13 cellular contexts compared by ENCODE assay signal in the genomic region with DNA sequence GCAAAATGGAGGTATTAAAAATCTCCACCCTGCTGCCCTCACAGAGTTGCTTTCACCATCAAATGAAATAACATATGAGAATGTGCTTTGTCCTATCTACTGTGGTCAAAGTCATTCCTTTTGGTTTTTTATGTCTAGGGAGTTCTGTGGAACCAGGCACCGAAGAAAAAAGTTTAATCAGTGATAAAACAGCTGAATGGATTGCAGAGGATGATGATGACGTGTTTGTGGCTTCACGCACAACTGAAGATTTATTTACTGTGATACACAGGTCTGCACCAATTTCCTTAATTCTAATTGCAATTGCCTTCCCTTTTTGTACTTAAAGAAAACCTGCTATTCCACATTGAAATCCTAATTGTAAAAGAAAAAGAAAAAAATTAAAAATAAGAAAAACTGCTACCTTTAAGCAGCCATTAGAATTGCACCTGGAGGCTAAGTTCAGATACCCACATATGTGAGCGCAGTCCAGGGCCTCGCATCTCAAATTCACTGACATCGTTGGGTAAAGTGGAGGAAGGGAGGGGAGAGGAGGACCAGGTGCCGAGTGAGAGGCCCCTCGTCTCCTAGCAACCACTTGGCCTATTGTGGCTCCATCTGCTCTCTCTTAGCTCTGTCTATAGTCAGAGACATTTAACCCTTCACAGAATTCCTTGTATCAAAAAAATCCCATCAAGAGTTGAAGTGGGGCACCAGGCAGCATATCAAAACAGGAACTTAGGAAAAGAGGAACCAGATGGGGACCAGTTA. TPM values are rescaled to one million over a fixed set of nuclear protein-coding genes. Genes with fewer than 3 reads are reported as not detected.
A peak's percentile ranks its signal among the peaks of the same experiment; 100 is the strongest.
DNase-seq lines count a peak whose midpoint lies in the region; ATAC-seq and TF ChIP-seq lines count a peak whose summit lies in the region.
"Had no signal": no experiment of that assay in that cellular context is flagged by ENCODE, and none has a peak within 500 bp of the region (broad histone marks: within the 10 kb centered on the region; RNA-seq: fewer than 3 reads in every experiment).

No MANE protein-coding gene starts in this region.

- no peak for DNase-seq in DND-41
- peak; percentile 97 for DNase-seq in NCI-H1694 treated with DMSO at 0.1 percent for 48 hours (lab: John Stamatoyannopoulos, UW)
- peak; percentile 79 for DNase-seq in NCI-H82 treated with DMSO at 0.1 percent for 48 hours (lab: John Stamatoyannopoulos, UW; ENCODE audit: unreplicated experiment)
- DNase-seq in memory B cell (ENCODE audit: low spot score in 2 of 2) = no peak
- DNase-seq in SKM-1 treated with dmso at 0.1 percent for 144 hours (lab: John Stamatoyannopoulos, UW; ENCODE audit: unreplicated experiment) = no peak
- no peak for DNase-seq in cortex of kidney (lab: John Stamatoyannopoulos, UW)
- no peak for DNase-seq in activated T-helper 2 cell treated with anti-CD3 and anti-CD28 coated beads, Interferon-gamma antibody, Interleukin-2, Interleukin-4, amounts not matched to agents 10 μg/mL and 5 μg/mL and 100 μg/mL, durations not matched to agents 14 hours and 24 hours and 36 hours (ENCODE audit: low spot score)
- DNase-seq: activated CD8-positive, alpha-beta memory T cell treated with anti-CD3 and anti-CD28 coated beads, Interleukin-2, amount 10 ng/mL, durations not matched to agents 7 days and 5 days; aorta; Calu3; trophoblast cell had no signal

- H3K9me3 ChIP-seq in DND-41 (ENCODE audit: insufficient read depth, low read length, severe bottlenecking) = no peaks in the 10 kb centered on the region
- H3K9me3 ChIP-seq: prostate gland had no signal

- no peaks in the 10 kb centered on the region for H3K9me3 Mint-ChIP-seq in memory B cell
- H3K9me3 Mint-ChIP-seq in activated T-helper 2 cell treated with anti-CD3 and anti-CD28 coated beads, Interferon-gamma antibody, Interleukin-2, Interleukin-4, amounts not matched to agents 10 μg/mL and 5 μg/mL and 100 μg/mL, durations not matched to agents 14 hours and 24 hours and 36 hours = no peaks in the 10 kb centered on the region

- no peaks in the 10 kb centered on the region for H4K20me1 ChIP-seq in DND-41 (ENCODE audit: insufficient read depth, low read length)

- H2AFZ ChIP-seq in DND-41 (ENCODE audit: low read depth, low read length) = no peak overlapping the region

- no peak overlapping the region for H3K27ac ChIP-seq in DND-41 (ENCODE audit: low read length)
- H3K27ac ChIP-seq: prostate gland had no signal

- H3K4me1 Mint-ChIP-seq in memory B cell = peaks cover 9% of the 10 kb centered on the region
- peaks cover 20% of the 10 kb centered on the region for H3K4me1 Mint-ChIP-seq in activated T-helper 2 cell treated with anti-CD3 and anti-CD28 coated beads, Interferon-gamma antibody, Interleukin-2, Interleukin-4, amounts not matched to agents 10 μg/mL and 5 μg/mL and 100 μg/mL, durations not matched to agents 14 hours and 24 hours and 36 hours (ENCODE audit: low read depth)

- H3K79me2 ChIP-seq in DND-41 (ENCODE audit: insufficient read depth, low read length) = no peaks in the 10 kb centered on the region

- intact Hi-C loops in activated T-helper 2 cell treated with anti-CD3 and anti-CD28 coated beads, Interferon-gamma antibody, Interleukin-2, Interleukin-4, amounts not matched to agents 10 μg/mL and 5 μg/mL and 100 μg/mL, durations not matched to agents 14 hours and 24 hours and 36 hours (cut with micrococcal nuclease) = no loop called here

- peak; percentile 52; the same call in 1 of the 3 replicates for ATAC-seq in DND-41 (ENCODE audit: insufficient read depth, low read depth)
- peak; percentile 79 for ATAC-seq in memory B cell (ENCODE audit: low read depth)
- ATAC-seq in HG03565 (IDR thresholded peaks at IDR 0.05; ENCODE audit: unreplicated experiment) = no peak
- ATAC-seq: activated CD8-positive, alpha-beta memory T cell treated with anti-CD3 and anti-CD28 coated beads, Interleukin-2, amount 10 ng/mL, durations not matched to agents 7 days and 5 days had no signal

- H3K36me3 ChIP-seq in DND-41 (ENCODE audit: insufficient read depth, low read length) = no peaks in the 10 kb centered on the region
- H3K36me3 ChIP-seq: prostate gland had no signal

- H3K27ac Mint-ChIP-seq in memory B cell = peak overlapping the region; percentile 2
- no peak overlapping the region for H3K27ac Mint-ChIP-seq in activated T-helper 2 cell treated with anti-CD3 and anti-CD28 coated beads, Interferon-gamma antibody, Interleukin-2, Interleukin-4, amounts not matched to agents 10 μg/mL and 5 μg/mL and 100 μg/mL, durations not matched to agents 14 hours and 24 hours and 36 hours
- H3K27ac Mint-ChIP-seq: activated CD8-positive, alpha-beta memory T cell treated with anti-CD3 and anti-CD28 coated beads, Interleukin-2, amount 10 ng/mL, durations not matched to agents 7 days and 5 days had no signal

- no peak overlapping the region for H3K4me2 ChIP-seq in DND-41 (ENCODE audit: insufficient read depth, low read length)

- H3K4me3 Mint-ChIP-seq in memory B cell = no peak overlapping the region
- H3K4me3 Mint-ChIP-seq in activated T-helper 2 cell treated with anti-CD3 and anti-CD28 coated beads, Interferon-gamma antibody, Interleukin-2, Interleukin-4, amounts not matched to agents 10 μg/mL and 5 μg/mL and 100 μg/mL, durations not matched to agents 14 hours and 24 hours and 36 hours (ENCODE audit: low read depth) = no peak overlapping the region
- H3K4me3 Mint-ChIP-seq: activated CD8-positive, alpha-beta memory T cell treated with anti-CD3 and anti-CD28 coated beads, Interleukin-2, amount 10 ng/mL, durations not matched to agents 7 days and 5 days had no signal

- H3K4me1 ChIP-seq in DND-41 (ENCODE audit: insufficient read depth, low read length) = no peaks in the 10 kb centered on the region
- H3K4me1 ChIP-seq: prostate gland had no signal

- peaks cover 9% of the 10 kb centered on the region for H3K27me3 Mint-ChIP-seq in memory B cell
- peaks cover 51% of the 10 kb centered on the region for H3K27me3 Mint-ChIP-seq in activated T-helper 2 cell treated with anti-CD3 and anti-CD28 coated beads, Interferon-gamma antibody, Interleukin-2, Interleukin-4, amounts not matched to agents 10 μg/mL and 5 μg/mL and 100 μg/mL, durations not matched to agents 14 hours and 24 hours and 36 hours (ENCODE audit: low read depth)

- H3K4me3 ChIP-seq in DND-41 (ENCODE audit: low read depth in 1 of 2, low read length in 2 of 2) = no peak overlapping the region
- H3K4me3 ChIP-seq: prostate gland had no signal

- no peak overlapping the region for H3K9ac ChIP-seq in DND-41 (ENCODE audit: low read depth, low read length)

- no peaks in the 10 kb centered on the region for H3K36me3 Mint-ChIP-seq in memory B cell
- no peaks in the 10 kb centered on the region for H3K36me3 Mint-ChIP-seq in activated T-helper 2 cell treated with anti-CD3 and anti-CD28 coated beads, Interferon-gamma antibody, Interleukin-2, Interleukin-4, amounts not matched to agents 10 μg/mL and 5 μg/mL and 100 μg/mL, durations not matched to agents 14 hours and 24 hours and 36 hours (ENCODE audit: low read depth)
- H3K36me3 Mint-ChIP-seq: activated CD8-positive, alpha-beta memory T cell treated with anti-CD3 and anti-CD28 coated beads, Interleukin-2, amount 10 ng/mL, durations not matched to agents 7 days and 5 days had no signal

- no peak for TF ChIP-seq CTCF in DND-41 (IDR thresholded peaks at IDR 0.05; ENCODE audit: borderline replicate concordance, extremely low read depth, low read length, poor library complexity, severe bottlenecking)

- no peaks in the 10 kb centered on the region for H3K27me3 ChIP-seq in DND-41 (ENCODE audit: insufficient read depth, low read length, poor library complexity)

RNA-seq across cellular contexts. Expression of a gene that starts 10.6 kb away (rescaled TPM):
- 0.23 and 0.25 TPM in 2 replicates for total RNA-seq in activated T-helper 2 cell treated with anti-CD3 and anti-CD28 coated beads, Interferon-gamma antibody, Interleukin-2, Interleukin-4, amounts not matched to agents 10 μg/mL and 5 μg/mL and 100 μg/mL, durations not matched to agents 14 hours and 24 hours and 36 hours

RNA-seq across cellular contexts. Expression of a gene that starts 39.3 kb away (rescaled TPM):
- 13.5 and 16.8 TPM in 2 replicates for total RNA-seq in activated T-helper 2 cell treated with anti-CD3 and anti-CD28 coated beads, Interferon-gamma antibody, Interleukin-2, Interleukin-4, amounts not matched to agents 10 μg/mL and 5 μg/mL and 100 μg/mL, durations not matched to agents 14 hours and 24 hours and 36 hours

Comparison
In these comparisons a context has a peak if more than half of its experiments do, and no peak if none do; other contexts are left out.
1. DNase-seq: peak in NCI-H1694 treated with DMSO at 0.1 percent for 48 hours (single experiment) and NCI-H82 treated with DMSO at 0.1 percent for 48 hours (single experiment); none in DND-41 (single experiment), memory B cell (0 of 2), SKM-1 treated with dmso at 0.1 percent for 144 hours (single experiment), cortex of kidney (single experiment) and activated T-helper 2 cell treated with anti-CD3 and anti-CD28 coated beads, Interferon-gamma antibody, Interleukin-2, Interleukin-4, amounts not matched to agents 10 μg/mL and 5 μg/mL and 100 μg/mL, durations not matched to agents 14 hours and 24 hours and 36 hours (single experiment).